Comparison of ENCODE assay signal across 8 cellular contexts in genomic region chr10:26696786-26697162, GRCh38. TPM values are rescaled to one million over a fixed set of nuclear protein-coding genes. Genes with fewer than 3 reads are reported as not detected.
A peak's percentile ranks its signal among the peaks of the same experiment; 100 is the strongest.
DNase-seq lines count a peak whose midpoint lies in the region; ATAC-seq, FAIRE-seq and TF ChIP-seq lines count a peak whose summit lies in the region.

No MANE protein-coding gene starts in this region.

- FAIRE-seq in keratinocyte (lab: Jason Lieb, UNC): peak; percentile 66

- H3K4me1 ChIP-seq in Caco-2 (peaks cover 17% of the 10 kb centered on the region), keratinocyte (ENCODE audit: control insufficient read depth, extremely low read depth, insufficient read depth, low read length) (peaks cover 10% of the 10 kb centered on the region), thoracic aorta (ENCODE audit: control insufficient read depth in 1 of 2, low read depth in 2 of 2) (peaks cover 6 to 15% of the 10 kb centered on the region in 2 donors)

- no peaks in the 10 kb centered on the region for H3K9me1 ChIP-seq in keratinocyte (ENCODE audit: control insufficient read depth, extremely low read depth, insufficient read depth, low read length)

- intact Hi-C loops in Caco-2 (cut with micrococcal nuclease; ENCODE audit: unreplicated experiment): loop anchor here (1.0 to 10.0 kb wide), 3 partner anchors 18 to 362 kb away; no protein-coding TSS in a partner anchor

- H2AFZ ChIP-seq in keratinocyte (ENCODE audit: control insufficient read depth, low read length): peak overlapping the region; percentile 91

- H3K27me3 Mint-ChIP-seq in Caco-2 (ENCODE audit: insufficient read depth, unreplicated experiment): peaks cover 2% of the 10 kb centered on the region
- no peaks in the 10 kb centered on the region for H3K27me3 Mint-ChIP-seq in activated CD8-positive, alpha-beta T cell treated with anti-CD3 and anti-CD28 coated beads, Interleukin-2, amount 10 ng/mL, durations not matched to agents 7 days and 5 days (ENCODE audit: low read depth)

- peak overlapping the region; percentile 88 for H3K9ac ChIP-seq in keratinocyte (ENCODE audit: control insufficient read depth, extremely low read depth, insufficient read depth, low read length)

- peaks cover 11% of the 10 kb centered on the region for H3K9me3 Mint-ChIP-seq in Caco-2 (ENCODE audit: unreplicated experiment)
- H3K9me3 Mint-ChIP-seq in activated CD8-positive, alpha-beta T cell treated with anti-CD3 and anti-CD28 coated beads, Interleukin-2, amount 10 ng/mL, durations not matched to agents 7 days and 5 days (ENCODE audit: insufficient read depth): no peaks in the 10 kb centered on the region

- peak overlapping the region; percentile 93 for H3K4me2 ChIP-seq in keratinocyte (ENCODE audit: control insufficient read depth, extremely low read depth, insufficient read depth, low read depth, low read length)

- H3K27me3 ChIP-seq in Caco-2 (replicated peaks; ENCODE audit: control insufficient read depth, insufficient read depth, low read length) (no peaks in the 10 kb centered on the region), keratinocyte (ENCODE audit: control insufficient read depth, extremely low read depth, insufficient read depth, low read length) (no peaks in the 10 kb centered on the region), thoracic aorta (replicated peaks; ENCODE audit: insufficient read depth) (no peaks in the 10 kb centered on the region)

- H4K20me1 ChIP-seq in keratinocyte (ENCODE audit: control insufficient read depth, extremely low read depth, insufficient read depth, low read length): peaks cover 4% of the 10 kb centered on the region

- DNase-seq in Caco-2 (peak; percentile 81 to 85), keratinocyte (ENCODE audit: low read depth, low spot score) (peak; percentile 26), thoracic aorta (ENCODE audit: low spot score) (no peak), AG08396 (ENCODE audit: low spot score) (no peak), COLO668 (lab: John Stamatoyannopoulos, UW; ENCODE audit: unreplicated experiment) (no peak)
- no peak for DNase-seq in activated CD8-positive, alpha-beta T cell treated with anti-CD3 and anti-CD28 coated beads, Interleukin-2, amount 10 ng/mL, durations not matched to agents 7 days and 5 days
- no peak for DNase-seq in stimulated activated CD4-positive, alpha-beta T cell treated with anti-CD3 and anti-CD28 coated beads, Interleukin-1b, Interleukin-23, amount 100 ng/mL, for 48 hours

- H3K36me3 ChIP-seq in Caco-2 (ENCODE audit: control insufficient read depth, insufficient read depth, low read length) (0 out of 2 replicates have a peak, but pooled peaks cover 2% of the 10 kb centered on the region), keratinocyte (ENCODE audit: control insufficient read depth in 2 of 2, extremely low read depth in 1 of 2, insufficient read depth in 2 of 2, low read length in 2 of 2) (no peaks in the 10 kb centered on the region), thoracic aorta (no peaks in the 10 kb centered on the region)

- peaks cover 42% of the 10 kb centered on the region for H3K79me2 ChIP-seq in keratinocyte (ENCODE audit: control insufficient read depth, insufficient read depth, low read length)

- peak overlapping the region; percentile 94 for H3K4me3 ChIP-seq in Caco-2 (ENCODE audit: low read depth, low read length)
- peak overlapping the region; percentile 94 to 97 (median 95) for H3K4me3 ChIP-seq in keratinocyte (ENCODE audit: control insufficient read depth in 2 of 3, extremely low read depth in 1 of 3, insufficient read depth in 2 of 3, low read depth in 1 of 3, low read length in 3 of 3)
- H3K4me3 ChIP-seq in thoracic aorta: peak overlapping the region; percentile 91

- ATAC-seq in HG02798 (IDR thresholded peaks at IDR 0.05; ENCODE audit: poor library complexity, unreplicated experiment) (peak; percentile 1), thoracic aorta (ENCODE audit: insufficient number of reproducible peaks, low FRiP score, low read depth) (no peak)
- peak; percentile 2 for ATAC-seq in activated CD8-positive, alpha-beta T cell treated with anti-CD3 and anti-CD28 coated beads, Interleukin-2, amount 10 ng/mL, durations not matched to agents 7 days and 5 days

- H3K27ac ChIP-seq in keratinocyte (ENCODE audit: control insufficient read depth, insufficient read depth, low read length) (peak overlapping the region; percentile 81), thoracic aorta (peak overlapping the region; percentile 52 to 79)

- H3K4me3 Mint-ChIP-seq in Caco-2 (ENCODE audit: unreplicated experiment): peak overlapping the region; percentile 99
- H3K4me3 Mint-ChIP-seq in activated CD8-positive, alpha-beta T cell treated with anti-CD3 and anti-CD28 coated beads, Interleukin-2, amount 10 ng/mL, durations not matched to agents 7 days and 5 days: peak overlapping the region; percentile 87

- H3K9me3 ChIP-seq in Caco-2 (no peaks in the 10 kb centered on the region), keratinocyte (ENCODE audit: control insufficient read depth, low read depth, low read length) (no peaks in the 10 kb centered on the region), thoracic aorta (no peaks in the 10 kb centered on the region)

- dilution Hi-C loops in keratinocyte (cut with MboI; ENCODE audit: extremely low pct_ligation_motif_present, low sequenced_read_pairs): no loop called here

- BruUV-seq in Caco-2 (replicated peaks; lab: Mats Ljungman, UMichigan): TSS peak; percentile 80

- no peak for TF ChIP-seq CTCF in Caco-2 (IDR thresholded peaks at IDR 0.05; ENCODE audit: insufficient read depth in 1 of 2, low read depth in 1 of 2, low read length in 1 of 2, severe bottlenecking in 1 of 2, unreplicated experiment in 1 of 2)
- no peak for TF ChIP-seq CTCF in keratinocyte (optimal IDR thresholded peaks at IDR 0.05 in 1 of 3, IDR thresholded peaks at IDR 0.05 in 1 of 3, conservative IDR thresholded peaks at IDR 0.05 in 1 of 3; ENCODE audit: extremely low read depth in 1 of 3, insufficient read depth in 2 of 3, low read length in 3 of 3)
- no peak for TF ChIP-seq CTCF in thoracic aorta (IDR thresholded peaks at IDR 0.05)

- POLR2A ChIA-PET in Caco-2 (lab: Charles Lee): interaction anchor here (0.5 kb wide), 1 partner anchor 1951 kb away, joined by 3 read pairs; no protein-coding TSS in a partner anchor
- POLR2A ChIA-PET in activated CD8-positive, alpha-beta T cell treated with anti-CD3 and anti-CD28 coated beads, Interleukin-2, amount 10 ng/mL, durations not matched to agents 7 days and 5 days (lab: Charles Lee): interaction anchor here (0.6 to 2.1 kb wide), 9 partner anchors 8 to 539 kb away, joined by 3 to 14 read pairs (median 4); partner anchors contain the start of genes ABI1, MASTL and YME1L1

- CTCF ChIA-PET in Caco-2 (lab: Charles Lee): interaction anchor here (0.6 to 1.1 kb wide), 3 partner anchors 18 to 458 kb away, joined by 3 to 4 read pairs (median 3); no protein-coding TSS in a partner anchor
- CTCF ChIA-PET in activated CD8-positive, alpha-beta T cell treated with anti-CD3 and anti-CD28 coated beads, Interleukin-2, amount 10 ng/mL, durations not matched to agents 7 days and 5 days (lab: Charles Lee): interaction anchor here (0.7 to 2.7 kb wide), 6 partner anchors 11 to 361 kb away, joined by 3 to 16 read pairs (median 4); partner anchors contain the start of gene ABI1

- peak overlapping the region; percentile 94 for H3K27ac Mint-ChIP-seq in Caco-2 (ENCODE audit: unreplicated experiment)
- peak overlapping the region; percentile 92 for H3K27ac Mint-ChIP-seq in activated CD8-positive, alpha-beta T cell treated with anti-CD3 and anti-CD28 coated beads, Interleukin-2, amount 10 ng/mL, durations not matched to agents 7 days and 5 days

- peaks cover 28% of the 10 kb centered on the region for H3K36me3 Mint-ChIP-seq in Caco-2 (ENCODE audit: insufficient read depth, unreplicated experiment)
- peaks cover 17% of the 10 kb centered on the region for H3K36me3 Mint-ChIP-seq in activated CD8-positive, alpha-beta T cell treated with anti-CD3 and anti-CD28 coated beads, Interleukin-2, amount 10 ng/mL, durations not matched to agents 7 days and 5 days (ENCODE audit: low read depth)

- peaks cover 16% of the 10 kb centered on the region for H3K4me1 Mint-ChIP-seq in Caco-2 (ENCODE audit: low read depth, unreplicated experiment)
- peaks cover 31% of the 10 kb centered on the region for H3K4me1 Mint-ChIP-seq in activated CD8-positive, alpha-beta T cell treated with anti-CD3 and anti-CD28 coated beads, Interleukin-2, amount 10 ng/mL, durations not matched to agents 7 days and 5 days (ENCODE audit: low read depth)

RNA-seq across cellular contexts. Expression of gene PDSS1, which starts 0.7 kb away (rescaled TPM):
- total RNA-seq in Caco-2 (2022): 22.4 and 24.9 TPM in 2 replicates
- total RNA-seq in activated CD8-positive, alpha-beta T cell treated with anti-CD3 and anti-CD28 coated beads, Interleukin-2, amount 10 ng/mL, durations not matched to agents 7 days and 5 days: 10 to 100 TPM; 17.8 to 19.4 TPM
- 27.0 to 36.6 TPM (median 31.0 TPM) in 3 replicates for polyA plus RNA-seq in keratinocyte
- 4.1 TPM for polyA plus RNA-seq in keratinocyte (2011; ENCODE audit: low read depth)
- 20.7 and 36.3 TPM in 2 replicates for polyA plus RNA-seq in keratinocyte (2011; cell fraction: cytosol; rRNA removed)
- polyA plus RNA-seq in keratinocyte (2011; cell fraction: nucleus; rRNA removed): 27.2 and 30.9 TPM in 2 replicates
- polyA plus RNA-seq in keratinocyte (2012; ENCODE audit: low replicate concordance): 5.8 and 12.3 TPM in 2 replicates
- 16.9 to 28.5 TPM (median 24.6 TPM) in 3 replicates for polyA minus RNA-seq in keratinocyte
- 11.7 TPM for polyA minus RNA-seq in keratinocyte (2011; cell fraction: cytosol; rRNA and poly(A)+ RNA removed)
- polyA minus RNA-seq in keratinocyte (2011; cell fraction: nucleus; rRNA and poly(A)+ RNA removed): 9.2 and 15.9 TPM in 2 replicates
- 1 to 10 TPM; 2.0 to 5.4 TPM for total RNA-seq in thoracic aorta

Comparison
In these comparisons a context has a peak if more than half of its experiments do, and no peak if none do; other contexts are left out.
1. DNase-seq: peak in Caco-2 (2 of 2) and keratinocyte (single experiment); none in activated CD8-positive, alpha-beta T cell treated with anti-CD3 and anti-CD28 coated beads, Interleukin-2, amount 10 ng/mL, durations not matched to agents 7 days and 5 days (single experiment), thoracic aorta (single experiment), AG08396 (single experiment), stimulated activated CD4-positive, alpha-beta T cell treated with anti-CD3 and anti-CD28 coated beads, Interleukin-1b, Interleukin-23, amount 100 ng/mL, for 48 hours (single experiment) and COLO668 (single experiment).
2. Peak in every context shown above with its lines, with median percentiles within 50 percentile points of each other: H3K4me3 ChIP-seq.